ENCODE assay signal across 15 cellular contexts in genomic region chr7:100433276-100433591, GRCh38. TPM values are rescaled to one million over a fixed set of nuclear protein-coding genes. Genes with fewer than 3 reads are reported as not detected.
DNase-seq lines count a peak whose midpoint lies in the region; ATAC-seq and TF ChIP-seq lines count a peak whose summit lies in the region.
"Had no signal": no experiment of that assay in that cellular context is flagged by ENCODE, and none has a peak within 500 bp of the region (broad histone marks: within the 10 kb centered on the region; RNA-seq: fewer than 3 reads in every experiment).

No MANE protein-coding gene starts in this region.

- H3K27me3 ChIP-seq in A673 (replicated peaks; ENCODE audit: insufficient read depth, low read depth, low read length, poor library complexity) (no peaks in the 10 kb centered on the region), DND-41 (ENCODE audit: insufficient read depth, low read length, poor library complexity) (no peaks in the 10 kb centered on the region), psoas muscle (ENCODE audit: insufficient read depth in 3 of 3, low read length in 2 of 3) (no peaks in the 10 kb centered on the region)
- H3K27me3 ChIP-seq in naive thymus-derived CD4-positive, alpha-beta T cell (ENCODE audit: control insufficient read depth in 2 of 2, insufficient read depth in 2 of 2, low read length in 2 of 2): no peaks in the 10 kb centered on the region
- H3K27me3 ChIP-seq: SJCRH30 had no signal

- H3K9me3 ChIP-seq in A673 (ENCODE audit: low read depth, low read length, poor library complexity, severe bottlenecking) (no peaks in the 10 kb centered on the region), DND-41 (ENCODE audit: insufficient read depth, low read length, severe bottlenecking) (no peaks in the 10 kb centered on the region), psoas muscle (no peaks in the 10 kb centered on the region)
- no peaks in the 10 kb centered on the region for H3K9me3 ChIP-seq in naive thymus-derived CD4-positive, alpha-beta T cell (ENCODE audit: control insufficient read depth in 2 of 3, low read length in 3 of 3)
- H3K9me3 ChIP-seq: SJCRH30 had no signal

- intact Hi-C loops in A673 (cut with micrococcal nuclease; ENCODE audit: unreplicated experiment) (no loop called here), activated B cell treated with CpG ODN at 0.5 μM for 24 hours (cut with micrococcal nuclease) (loop anchor here (10.0 kb wide), 1 partner anchor 822 kb away; no protein-coding TSS in a partner anchor), psoas muscle (cut with DNase I) (no loop called here)
- intact Hi-C loops in naive thymus-derived CD4-positive, alpha-beta T cell (cut with micrococcal nuclease): loop anchor here in 1 of 2 donors (10.0 kb wide), 1 partner anchor 892 kb away; the partner anchor contains the start of gene IFT22

- 56 to 73% (median 63%) methylated on average over 4 of the region's 4 CpGs for WGBS in psoas muscle, 3 donors

- CTCF ChIA-PET in A673 (lab: Charles Lee): no interaction called here
- CTCF ChIA-PET in activated B cell treated with CpG ODN at 0.5 μM for 24 hours (lab: Charles Lee): no interaction called here
- CTCF ChIA-PET in naive thymus-derived CD4-positive, alpha-beta T cell (lab: Charles Lee): no interaction called here

- H3K4me3 Mint-ChIP-seq in activated B cell treated with CpG ODN at 0.5 μM for 24 hours: no peak overlapping the region
- H3K4me3 Mint-ChIP-seq in naive thymus-derived CD4-positive, alpha-beta T cell: peak overlapping the region in 7 of 10 donors; percentile 23 to 100 (median 86)

- H3K4me1 ChIP-seq in A673 (ENCODE audit: insufficient read depth, low read length, poor library complexity, severe bottlenecking) (peaks cover 23% of the 10 kb centered on the region), DND-41 (ENCODE audit: insufficient read depth, low read length) (peaks cover 60% of the 10 kb centered on the region), psoas muscle (peaks cover 27% of the 10 kb centered on the region)
- peaks cover 25 to 40% of the 10 kb centered on the region in 2 donors for H3K4me1 ChIP-seq in naive thymus-derived CD4-positive, alpha-beta T cell (ENCODE audit: control insufficient read depth in 2 of 2, insufficient read depth in 2 of 2, low read length in 2 of 2)

- DNase-seq in A673 (ENCODE audit: low spot score) (no peak), DND-41 (no peak), activated B cell treated with CpG ODN at 0.5 μM for 24 hours (no peak), cerebellar nuclear complex (lab: John Stamatoyannopoulos, UW) (no peak), psoas muscle (no peak)
- DNase-seq in naive thymus-derived CD4-positive, alpha-beta T cell: no peak
- DNase-seq: C1 segment of cervical spinal cord; central memory CD4-positive, alpha-beta T cell; KBM-7; NCI-H1694 treated with DMSO at 0.1 percent for 48 hours; NCI-H82; posterior cingulate gyrus; SJCRH30 had no signal

- POLR2A ChIA-PET in A673 (lab: Charles Lee; ENCODE audit: low non-redundant PET) (no interaction called here), activated B cell treated with CpG ODN at 0.5 μM for 24 hours (lab: Charles Lee) (interaction anchor here (0.6 kb wide), 1 partner anchor 299 kb away, joined by 5 read pairs; no protein-coding TSS in a partner anchor)
- POLR2A ChIA-PET in naive thymus-derived CD4-positive, alpha-beta T cell (lab: Charles Lee): interaction anchor here (1.2 to 5.5 kb wide), 2 partner anchors 19 to 148 kb away, joined by 4 to 71 read pairs; no protein-coding TSS in a partner anchor

- peaks cover 67% of the 10 kb centered on the region for H3K79me2 ChIP-seq in DND-41 (ENCODE audit: insufficient read depth, low read length)

- H3K36me3 Mint-ChIP-seq in activated B cell treated with CpG ODN at 0.5 μM for 24 hours (ENCODE audit: low read depth): peaks cover 63% of the 10 kb centered on the region
- H3K36me3 Mint-ChIP-seq in naive thymus-derived CD4-positive, alpha-beta T cell: peaks cover 0 to 36% (median 13%) of the 10 kb centered on the region in 5 donors

- no peaks in the 10 kb centered on the region for H3K9me3 Mint-ChIP-seq in activated B cell treated with CpG ODN at 0.5 μM for 24 hours
- peaks cover 0 to 18% (median 0%) of the 10 kb centered on the region in 11 donors for H3K9me3 Mint-ChIP-seq in naive thymus-derived CD4-positive, alpha-beta T cell

- no peak overlapping the region for H2AFZ ChIP-seq in DND-41 (ENCODE audit: low read depth, low read length)

- peaks cover 47% of the 10 kb centered on the region for H4K20me1 ChIP-seq in DND-41 (ENCODE audit: insufficient read depth, low read length)

- H3K4me3 ChIP-seq in A673 (ENCODE audit: low read depth, low read length, poor library complexity, severe bottlenecking): no peak overlapping the region
- H3K4me3 ChIP-seq in DND-41 (ENCODE audit: low read depth in 1 of 2, low read length in 2 of 2): no peak overlapping the region
- no peak overlapping the region for H3K4me3 ChIP-seq in naive thymus-derived CD4-positive, alpha-beta T cell (ENCODE audit: low read length)
- H3K4me3 ChIP-seq in psoas muscle: no peak overlapping the region
- H3K4me3 ChIP-seq: SJCRH30 had no signal

- BruUV-seq in A673 (replicated peaks; lab: Mats Ljungman, UMichigan): no TSS peak

- H3K9ac ChIP-seq in DND-41 (ENCODE audit: low read depth, low read length): peak overlapping the region; percentile 98; the same call in 1 of the 2 replicates

- H3K4me1 Mint-ChIP-seq in activated B cell treated with CpG ODN at 0.5 μM for 24 hours: peaks cover 59% of the 10 kb centered on the region
- H3K4me1 Mint-ChIP-seq in naive thymus-derived CD4-positive, alpha-beta T cell: peaks cover 33 to 66% (median 52%) of the 10 kb centered on the region in 7 donors

- ATAC-seq in DND-41 (ENCODE audit: insufficient read depth, low read depth) (no peak), activated B cell treated with CpG ODN at 0.5 μM for 24 hours (ENCODE audit: low read depth) (no peak), GM21360 (IDR thresholded peaks at IDR 0.05; ENCODE audit: unreplicated experiment) (no peak), psoas muscle (no peak), GM21576 (IDR thresholded peaks at IDR 0.05; ENCODE audit: unreplicated experiment) (no peak)
- ATAC-seq in naive thymus-derived CD4-positive, alpha-beta T cell: no peak

- H3K36me3 ChIP-seq in A673 (ENCODE audit: insufficient read depth, low read length, poor library complexity, severe bottlenecking) (peaks cover 41% of the 10 kb centered on the region), DND-41 (ENCODE audit: insufficient read depth, low read length) (peaks cover 58% of the 10 kb centered on the region), psoas muscle (ENCODE audit: insufficient read depth in 1 of 2, low read depth in 1 of 2) (peaks cover 0 to 35% of the 10 kb centered on the region in 2 donors)
- H3K36me3 ChIP-seq in naive thymus-derived CD4-positive, alpha-beta T cell (ENCODE audit: control insufficient read depth in 2 of 3, insufficient read depth in 3 of 3, low read length in 3 of 3): peaks cover 0 to 43% (median 3%) of the 10 kb centered on the region in 3 experiments

- peak overlapping the region; percentile 87 for H3K4me2 ChIP-seq in DND-41 (ENCODE audit: insufficient read depth, low read length)

- H3K27ac ChIP-seq in A673 (ENCODE audit: low read depth, low read length, poor library complexity, severe bottlenecking) (peak overlapping the region; percentile 49), DND-41 (ENCODE audit: low read length) (peak overlapping the region; percentile 100; the same call in 1 of the 2 replicates), psoas muscle (no peak overlapping the region)
- H3K27ac ChIP-seq in naive thymus-derived CD4-positive, alpha-beta T cell (ENCODE audit: low read depth, low read length): peak overlapping the region; percentile 20
- H3K27ac ChIP-seq: SJCRH30 had no signal

- TF ChIP-seq CTCF in A673 (conservative IDR thresholded peaks at IDR 0.05; ENCODE audit: low read depth, low read length) (no peak), DND-41 (IDR thresholded peaks at IDR 0.05; ENCODE audit: borderline replicate concordance, extremely low read depth, low read length, poor library complexity, severe bottlenecking) (no peak), activated B cell treated with CpG ODN at 0.5 μM for 24 hours (IDR thresholded peaks at IDR 0.05) (no peak), psoas muscle (IDR thresholded peaks at IDR 0.05) (no peak)

- H3K27ac Mint-ChIP-seq in activated B cell treated with CpG ODN at 0.5 μM for 24 hours: peak overlapping the region; percentile 41
- H3K27ac Mint-ChIP-seq in naive thymus-derived CD4-positive, alpha-beta T cell: peak overlapping the region in 8 of 9 donors; percentile 13 to 99 (median 90)

- no peaks in the 10 kb centered on the region for H3K27me3 Mint-ChIP-seq in activated B cell treated with CpG ODN at 0.5 μM for 24 hours
- H3K27me3 Mint-ChIP-seq in naive thymus-derived CD4-positive, alpha-beta T cell: peaks cover 0 to 15% (median 0%) of the 10 kb centered on the region in 5 donors

RNA-seq across cellular contexts. Expression of gene PPP1R35, which starts 3.1 kb away (rescaled TPM):
- 27.3 and 37.3 TPM in 2 replicates for total RNA-seq in A673 (2021)
- total RNA-seq in activated B cell treated with CpG ODN at 0.5 μM for 24 hours: 41.2 and 45.0 TPM in 2 replicates
- 10 to 100 TPM; 33.5 to 80.0 (median 65.7) TPM for total RNA-seq in naive thymus-derived CD4-positive, alpha-beta T cell
- polyA plus RNA-seq in naive thymus-derived CD4-positive, alpha-beta T cell: 10 to 100 TPM; 25.1 to 52.7 TPM
- total RNA-seq in psoas muscle: 10 to 100 TPM in 3 of 4 donors, 1 to 10 TPM in 1; 8.0 to 17.9 (median 13.0) TPM
- polyA plus RNA-seq in psoas muscle: 10 to 100 TPM in 2 of 3 donors, 1 to 10 TPM in 1; 9.8 to 22.4 (median 12.8) TPM

RNA-seq across cellular contexts. Expression of gene MEPCE, which starts 3.6 kb away (rescaled TPM):
- 65.3 and 85.9 TPM in 2 replicates for total RNA-seq in A673 (2021)
- total RNA-seq in activated B cell treated with CpG ODN at 0.5 μM for 24 hours: 61.0 and 65.5 TPM in 2 replicates
- total RNA-seq in naive thymus-derived CD4-positive, alpha-beta T cell: 10 to 100 TPM; 47.9 to 68.2 (median 65.1) TPM
- polyA plus RNA-seq in naive thymus-derived CD4-positive, alpha-beta T cell: 10 to 100 TPM; 12.2 to 20.5 TPM
- 10 to 100 TPM; 27.2 to 41.5 (median 36.9) TPM for total RNA-seq in psoas muscle
- polyA plus RNA-seq in psoas muscle: 10 to 100 TPM; 28.7 to 40.5 (median 29.5) TPM

RNA-seq across cellular contexts. Expression of gene ZCWPW1, which starts 4.7 kb away (rescaled TPM):
- total RNA-seq in A673 (2021) (0.45 and 1.1 TPM in 2 replicates), activated B cell treated with CpG ODN at 0.5 μM for 24 hours (10.8 and 15.2 TPM in 2 replicates), psoas muscle (1 to 10 TPM; 3.5 to 5.6 (median 3.7) TPM)
- total RNA-seq in naive thymus-derived CD4-positive, alpha-beta T cell: 10 to 100 TPM in 3 of 5 experiments, 1 to 10 TPM in 2; 4.1 to 18.6 (median 10.3) TPM
- polyA plus RNA-seq in naive thymus-derived CD4-positive, alpha-beta T cell: 1 to 10 TPM; 5.6 to 5.9 TPM
- 10 to 100 TPM in 1 of 3 donors, 1 to 10 TPM in 2; 5.5 to 13.2 (median 5.9) TPM for polyA plus RNA-seq in psoas muscle

RNA-seq across cellular contexts. Expression of gene SPACDR, which starts 30.8 kb away (rescaled TPM):
- total RNA-seq in A673 (2021) (2.9 and 3.9 TPM in 2 replicates), activated B cell treated with CpG ODN at 0.5 μM for 24 hours (2.3 and 2.7 TPM in 2 replicates), psoas muscle (not detected)
- total RNA-seq in naive thymus-derived CD4-positive, alpha-beta T cell: 1 to 10 TPM; 1.6 to 7.8 (median 2.2) TPM
- polyA plus RNA-seq in naive thymus-derived CD4-positive, alpha-beta T cell: under 1 TPM in 1 of 2 donors, not detected in 1; 0.85 TPM
- polyA plus RNA-seq in psoas muscle: under 1 TPM in 2 of 3 donors, not detected in 1; 0.17 to 0.25 TPM
- total RNA-seq: SJCRH30 had no signal

RNA-seq across cellular contexts. Expression of gene TSC22D4, which starts 45.8 kb away (rescaled TPM):
- total RNA-seq in A673 (2021) (69.0 and 71.0 TPM in 2 replicates), activated B cell treated with CpG ODN at 0.5 μM for 24 hours (60.2 and 68.7 TPM in 2 replicates), psoas muscle (10 to 100 TPM; 15.7 to 23.6 (median 17.6) TPM)
- total RNA-seq in naive thymus-derived CD4-positive, alpha-beta T cell: 100 to 1,000 TPM in 4 of 5 experiments, 10 to 100 TPM in 1; 75.6 to 124 (median 115) TPM
- polyA plus RNA-seq in naive thymus-derived CD4-positive, alpha-beta T cell: 10 to 100 TPM; 23.7 to 30.1 TPM
- 10 to 100 TPM; 16.4 to 24.8 (median 16.7) TPM for polyA plus RNA-seq in psoas muscle
